Comparison of ENCODE assay signal across 14 cellular contexts in genomic region chr12:57515934-57516541, GRCh38. TPM values are rescaled to one million over a fixed set of nuclear protein-coding genes. Genes with fewer than 3 reads are reported as not detected.
A peak's percentile ranks its signal among the peaks of the same experiment; 100 is the strongest.
DNase-seq lines count a peak whose midpoint lies in the region; ATAC-seq and TF ChIP-seq lines count a peak whose summit lies in the region.
"Had no signal": no experiment of that assay in that cellular context is flagged by ENCODE, and none has a peak within 500 bp of the region (broad histone marks: within the 10 kb centered on the region; RNA-seq: fewer than 3 reads in every experiment).

No MANE protein-coding gene starts in this region.

- no peaks in the 10 kb centered on the region for H3K9me3 ChIP-seq in PC-3 (ENCODE audit: low read length)
- H3K9me3 ChIP-seq: BE2C, uterus had no signal

- intact Hi-C loops in PC-3 (cut with micrococcal nuclease), result no loop called here

- H3K27ac ChIP-seq in PC-3 (ENCODE audit: low read length), result no peak overlapping the region
- H3K27ac ChIP-seq: uterus had no signal

- peak overlapping the region; percentile 70 for H3K27ac Mint-ChIP-seq in activated naive CD4-positive, alpha-beta T cell treated with anti-CD3 and anti-CD28 coated beads, Interleukin-2, amount 50 U/mL, for 24 hours
- peak overlapping the region; percentile 52 for H3K27ac Mint-ChIP-seq in endothelial cell (ENCODE audit: unreplicated experiment)
- peak overlapping the region; percentile 84 for H3K27ac Mint-ChIP-seq in stimulated activated naive B cell treated with anti-CD40 and anti-IgM and Interleukin-4, amounts not matched to agents 10 μg/mL and 1 μg/mL and 100 μg/mL, for 72 hours

- peaks cover 28% of the 10 kb centered on the region for H4K20me1 ChIP-seq in PC-3 (ENCODE audit: low read length)

- TF ChIP-seq CTCF in PC-3 (conservative IDR thresholded peaks at IDR 0.05; ENCODE audit: low read depth, low read length), result no peak
- no peak for TF ChIP-seq CTCF in endothelial cell (IDR thresholded peaks at IDR 0.05; ENCODE audit: unreplicated experiment)
- TF ChIP-seq CTCF in omental fat pad (IDR thresholded peaks at IDR 0.05), result no peak

- H3K4me2 ChIP-seq in PC-3 (ENCODE audit: low read length), result no peak overlapping the region

- no peak overlapping the region for H2AFZ ChIP-seq in PC-3 (ENCODE audit: low read length)

- peaks cover 17% of the 10 kb centered on the region for H3K4me1 ChIP-seq in PC-3 (ENCODE audit: insufficient read depth, low read length)

- CTCF ChIA-PET in PC-3 (lab: Charles Lee), result no interaction called here

- H3K9me3 Mint-ChIP-seq in activated naive CD4-positive, alpha-beta T cell treated with anti-CD3 and anti-CD28 coated beads, Interleukin-2, amount 50 U/mL, for 24 hours, result no peaks in the 10 kb centered on the region
- H3K9me3 Mint-ChIP-seq in endothelial cell (ENCODE audit: unreplicated experiment), result no peaks in the 10 kb centered on the region
- H3K9me3 Mint-ChIP-seq in stimulated activated naive B cell treated with anti-CD40 and anti-IgM and Interleukin-4, amounts not matched to agents 10 μg/mL and 1 μg/mL and 100 μg/mL, for 72 hours, result no peaks in the 10 kb centered on the region

- H3K36me3 ChIP-seq in PC-3 (ENCODE audit: low read depth, low read length), result peaks cover 62% of the 10 kb centered on the region
- H3K36me3 ChIP-seq: uterus had no signal

- POLR2A ChIA-PET in PC-3 (lab: Charles Lee; ENCODE audit: unreplicated experiment), result no interaction called here

- H3K79me2 ChIP-seq in PC-3 (ENCODE audit: low read length), result peaks cover 36% of the 10 kb centered on the region

- no peak overlapping the region for H3K4me3 Mint-ChIP-seq in activated naive CD4-positive, alpha-beta T cell treated with anti-CD3 and anti-CD28 coated beads, Interleukin-2, amount 50 U/mL, for 24 hours
- no peak overlapping the region for H3K4me3 Mint-ChIP-seq in endothelial cell (ENCODE audit: unreplicated experiment)
- H3K4me3 Mint-ChIP-seq in stimulated activated naive B cell treated with anti-CD40 and anti-IgM and Interleukin-4, amounts not matched to agents 10 μg/mL and 1 μg/mL and 100 μg/mL, for 72 hours, result no peak overlapping the region

- H3K9ac ChIP-seq in PC-3 (ENCODE audit: low read length), result no peak overlapping the region

- H3K27me3 Mint-ChIP-seq in activated naive CD4-positive, alpha-beta T cell treated with anti-CD3 and anti-CD28 coated beads, Interleukin-2, amount 50 U/mL, for 24 hours, result no peaks in the 10 kb centered on the region
- H3K27me3 Mint-ChIP-seq in endothelial cell (ENCODE audit: unreplicated experiment), result peaks cover 12% of the 10 kb centered on the region
- H3K27me3 Mint-ChIP-seq in stimulated activated naive B cell treated with anti-CD40 and anti-IgM and Interleukin-4, amounts not matched to agents 10 μg/mL and 1 μg/mL and 100 μg/mL, for 72 hours, result no peaks in the 10 kb centered on the region

- H3K4me1 Mint-ChIP-seq in activated naive CD4-positive, alpha-beta T cell treated with anti-CD3 and anti-CD28 coated beads, Interleukin-2, amount 50 U/mL, for 24 hours, result peaks cover 37% of the 10 kb centered on the region
- peaks cover 23% of the 10 kb centered on the region for H3K4me1 Mint-ChIP-seq in endothelial cell (ENCODE audit: unreplicated experiment)
- peaks cover 19 to 43% of the 10 kb centered on the region in 2 donors for H3K4me1 Mint-ChIP-seq in stimulated activated naive B cell treated with anti-CD40 and anti-IgM and Interleukin-4, amounts not matched to agents 10 μg/mL and 1 μg/mL and 100 μg/mL, for 72 hours

- ATAC-seq in PC-3 (no peak), omental fat pad (ENCODE audit: low FRiP score) (no peak), GM21528 (IDR thresholded peaks at IDR 0.05; ENCODE audit: low FRiP score, unreplicated experiment) (no peak), GM18873 (IDR thresholded peaks at IDR 0.05; ENCODE audit: low FRiP score, unreplicated experiment) (no peak)
- ATAC-seq in stimulated activated naive B cell treated with anti-CD40 and anti-IgM and Interleukin-4, amounts not matched to agents 10 μg/mL and 1 μg/mL and 100 μg/mL, for 72 hours (replicated peaks), result no peak

- H3K36me3 Mint-ChIP-seq in activated naive CD4-positive, alpha-beta T cell treated with anti-CD3 and anti-CD28 coated beads, Interleukin-2, amount 50 U/mL, for 24 hours, result peaks cover 27% of the 10 kb centered on the region
- H3K36me3 Mint-ChIP-seq in endothelial cell (ENCODE audit: low read depth, unreplicated experiment), result peaks cover 64% of the 10 kb centered on the region
- H3K36me3 Mint-ChIP-seq in stimulated activated naive B cell treated with anti-CD40 and anti-IgM and Interleukin-4, amounts not matched to agents 10 μg/mL and 1 μg/mL and 100 μg/mL, for 72 hours, result peaks cover 61 to 84% of the 10 kb centered on the region in 2 donors

- no peak for DNase-seq in activated naive CD4-positive, alpha-beta T cell treated with anti-CD3 and anti-CD28 coated beads, Interleukin-2, amount 50 U/mL, for 16 hours
- DNase-seq in PC-3, result no peak
- no peak for DNase-seq in endothelial cell (ENCODE audit: low spot score)
- no peak for DNase-seq in stimulated activated naive B cell treated with anti-CD40 and anti-IgM and Interleukin-4, amounts not matched to agents 10 μg/mL and 1 μg/mL and 100 μg/mL, for 72 hours
- no peak for DNase-seq in omental fat pad (ENCODE audit: low spot score)
- DNase-seq: activated CD4-positive, alpha-beta T cell treated with anti-CD3 and anti-CD28 coated beads for 4 hours; BE2C; NCI-H2029 treated with DMSO at 0.1 percent for 48 hours; NK-92 treated with Interleukin-12 subunit alpha and Interleukin-12 subunit beta, amount 100 ng/mL, for 24 hours; stimulated activated CD4-positive, alpha-beta T cell treated with anti-CD3 and anti-CD28 coated beads, Interleukin-12 subunit alpha, Interleukin-12 subunit beta, amount 100 ng/mL, for 4 hours; uterus had no signal

- H3F3A ChIP-seq in PC-3 (ENCODE audit: low read length, unreplicated experiment), result no peaks in the 10 kb centered on the region

- H3K9me2 ChIP-seq in PC-3 (replicated peaks; ENCODE audit: low read length), result no peaks in the 10 kb centered on the region

- H3K4me3 ChIP-seq in PC-3 (ENCODE audit: low read length), result no peak overlapping the region
- H3K4me3 ChIP-seq: uterus had no signal

- no peaks in the 10 kb centered on the region for H3K27me3 ChIP-seq in PC-3 (ENCODE audit: low read length)
- H3K27me3 ChIP-seq: BE2C, uterus had no signal

- BruUV-seq in PC-3 (replicated peaks; lab: Mats Ljungman, UMichigan), result TSS peak; percentile 2

RNA-seq across cellular contexts. Expression of gene DDIT3, which starts 4.3 kb away (rescaled TPM):
- total RNA-seq in PC-3 (2014; rRNA removed) (27.4 and 33.1 TPM in 2 replicates), endothelial cell (ENCODE audit: unreplicated experiment) (4.2 TPM), omental fat pad (10 to 100 TPM; 31.5 to 66.6 (median 35.5) TPM)

RNA-seq across cellular contexts. Expression of gene MBD6, which starts 6.6 kb away (rescaled TPM):
- 13.1 and 13.2 TPM in 2 replicates for total RNA-seq in PC-3 (2014; rRNA removed)
- 99.0 TPM for total RNA-seq in endothelial cell (ENCODE audit: unreplicated experiment)
- total RNA-seq in omental fat pad, result 10 to 100 TPM; 11.8 to 40.2 (median 15.2) TPM

RNA-seq across cellular contexts. Expression of gene MARS1, which starts 28.2 kb away (rescaled TPM):
- total RNA-seq in PC-3 (2014; rRNA removed) (209 and 210 TPM in 2 replicates), endothelial cell (ENCODE audit: unreplicated experiment) (183 TPM), omental fat pad (100 to 1,000 TPM in 1 of 4 donors, 10 to 100 TPM in 3; 53.5 to 108 (median 58.4) TPM)

RNA-seq across cellular contexts. Expression of gene DCTN2, which starts 31.0 kb away (rescaled TPM):
- 88.5 and 96.4 TPM in 2 replicates for total RNA-seq in PC-3 (2014; rRNA removed)
- 195 TPM for total RNA-seq in endothelial cell (ENCODE audit: unreplicated experiment)
- 100 to 1,000 TPM in 3 of 4 donors, 10 to 100 TPM in 1; 96.0 to 134 (median 123) TPM for total RNA-seq in omental fat pad

RNA-seq across cellular contexts. Expression of gene KIF5A, which starts 33.8 kb away (rescaled TPM):
- total RNA-seq in PC-3 (2014; rRNA removed) (not detected in 2 replicates), endothelial cell (ENCODE audit: unreplicated experiment) (0.46 TPM), omental fat pad (under 1 TPM in 2 of 4 donors, not detected in 2; 0.09 to 0.13 TPM)
